ENCODE assay signal across 30 cellular contexts in genomic region chr1:110526189-110526588, GRCh38. TPM values are rescaled to one million over a fixed set of nuclear protein-coding genes. Genes with fewer than 3 reads are reported as not detected.
DNase-seq lines count a peak whose midpoint lies in the region; ATAC-seq, FAIRE-seq and TF ChIP-seq lines count a peak whose summit lies in the region.
"Had no signal": no experiment of that assay in that cellular context is flagged by ENCODE, and none has a peak within 500 bp of the region (broad histone marks: within the 10 kb centered on the region; RNA-seq: fewer than 3 reads in every experiment).

No MANE protein-coding gene starts in this region.

- no peak for FAIRE-seq in GM12878 (lab: Jason Lieb, UNC)
- FAIRE-seq in H1 (lab: Jason Lieb, UNC), result no peak
- FAIRE-seq: A204.1, GM12891, GM19239 had no signal

- H4K20me1 ChIP-seq in GM12878 (ENCODE audit: control insufficient read depth, insufficient read depth), result no peaks in the 10 kb centered on the region
- H4K20me1 ChIP-seq in H1 (replicated peaks in 1 of 2; ENCODE audit: control insufficient read depth in 1 of 2, insufficient read depth in 2 of 2, low read length in 2 of 2), result no peaks in the 10 kb centered on the region

- in situ Hi-C loops in GM12878 (cut with MboI), result no loop called here

- H3K79me1 ChIP-seq in H1 (ENCODE audit: low read depth, low read length), result no peaks in the 10 kb centered on the region

- H3K56ac ChIP-seq in H1 (replicated peaks; ENCODE audit: insufficient read length, low read depth, low read length), result no peak overlapping the region

- no peak for TF ChIP-seq EP300 in Ishikawa (IDR thresholded peaks at IDR 0.05; ENCODE audit: borderline replicate concordance)
- TF ChIP-seq EP300 in GM12878 (IDR thresholded peaks at IDR 0.05; ENCODE audit: borderline replicate concordance in 1 of 2, control insufficient read depth in 1 of 2, low read depth in 2 of 2, low read length in 2 of 2), result no peak
- no peak for TF ChIP-seq EP300 in H1 (IDR thresholded peaks at IDR 0.05; ENCODE audit: borderline replicate concordance in 1 of 2, low read depth in 2 of 2, low read length in 2 of 2)

- DNase-seq in GM12878 (ENCODE audit: low read depth, low spot score) (no peak), H1 (ENCODE audit: low read depth in 1 of 2, low spot score in 2 of 2) (no peak), NCI-H1105 treated with DMSO at 0.1 percent for 48 hours (lab: John Stamatoyannopoulos, UW) (no peak), NCI-H2029 treated with DMSO at 0.1 percent for 48 hours (lab: John Stamatoyannopoulos, UW) (no peak)
- DNase-seq: 8988T; ACHN; BE2C; C1 segment of cervical spinal cord; CD4-positive, alpha-beta memory T cell; CD4-positive, CD25-positive, alpha-beta regulatory T cell; CD8-positive, alpha-beta memory T cell; COR-L47; DMS 273 treated with DMSO at 0.1 percent for 48 hours; DMS153; DMS53; DMS79; DND-41; EL; GDM1 had no signal

- no peak overlapping the region for H2BK120ac ChIP-seq in H1 (replicated peaks; ENCODE audit: low read depth, low read length)

- H3K23me2 ChIP-seq in H1 (ENCODE audit: low read depth, low read length), result no peaks in the 10 kb centered on the region

- H2BK20ac ChIP-seq in H1 (ENCODE audit: low read length), result no peak overlapping the region

- intact Hi-C loops in GM12878 (cut with micrococcal nuclease; ENCODE audit: unreplicated experiment), result no loop called here

- H3K4me3 ChIP-seq in GM12878 (no peak overlapping the region), H1 (ENCODE audit: extremely low read depth in 1 of 4, insufficient read depth in 2 of 4, low read depth in 3 of 4, low read length in 4 of 4) (no peak overlapping the region)
- H3K4me3 ChIP-seq: BLaER1 had no signal

- H3K9me3 ChIP-seq in GM12878 (replicated peaks; ENCODE audit: control insufficient read depth, insufficient read depth, low read length) (no peaks in the 10 kb centered on the region), H1 (ENCODE audit: insufficient read depth in 2 of 2, low read depth in 1 of 2, low read length in 1 of 2) (no peaks in the 10 kb centered on the region)
- H3K9me3 ChIP-seq: BE2C, BLaER1 had no signal

- TF ChIP-seq POLR2A in GM12878 (IDR thresholded peaks at IDR 0.05; ENCODE audit: low read depth, low read length), result no peak
- TF ChIP-seq POLR2A in H1 (IDR thresholded peaks at IDR 0.05; ENCODE audit: control extremely low read depth in 1 of 2, low read depth in 2 of 2, low read length in 2 of 2), result no peak

- H3K9ac ChIP-seq in GM12878 (ENCODE audit: control insufficient read depth, insufficient read depth, low read length) (no peak overlapping the region), H1 (replicated peaks in 1 of 4; ENCODE audit: extremely low read depth in 1 of 4, low read depth in 3 of 4, low read length in 3 of 4) (no peak overlapping the region)
- H3K9ac ChIP-seq: BLaER1 had no signal

- WGBS in GM12878 (ENCODE audit: insufficient coverage, insufficient replicate concordance, low lambda C conversion rate, missing lambda C conversion rate), result 40% methylated on average over 7 of the region's 7 CpGs
- WGBS in H1 (ENCODE audit: extremely low coverage in 1 of 2, insufficient coverage in 1 of 2, insufficient read length in 1 of 2, insufficient replicate concordance in 2 of 2, low coverage in 1 of 2, low lambda C conversion rate in 2 of 2, missing lambda C conversion rate in 1 of 2), 2 experiments, result 83% methylated on average over 7 of the region's 7 CpGs; no CpG with 5 or more reads in 1 of the 2 experiments

- no peak overlapping the region for H4K91ac ChIP-seq in H1 (replicated peaks; ENCODE audit: insufficient read length, low read length)

- POLR2A ChIA-PET in GM12878 (lab: Charles Lee) (no interaction called here), H1 (lab: Charles Lee; ENCODE audit: partially characterized antibody) (no interaction called here)

- H2AFZ ChIP-seq in GM12878 (ENCODE audit: control insufficient read depth, low read depth, low read length) (no peak overlapping the region), H1 (ENCODE audit: low read length) (no peak overlapping the region)

- H4K5ac ChIP-seq in H1 (ENCODE audit: insufficient read length, low read depth, low read length), result no peak overlapping the region

- H3K18ac ChIP-seq in H1 (ENCODE audit: extremely low read depth, low read length), result no peak overlapping the region

- H3K36me3 ChIP-seq in GM12878 (ENCODE audit: control insufficient read depth in 2 of 2, insufficient read depth in 2 of 2, low read length in 1 of 2) (no peaks in the 10 kb centered on the region), H1 (ENCODE audit: control insufficient read depth in 2 of 4, insufficient read depth in 4 of 4, low read length in 3 of 4) (no peaks in the 10 kb centered on the region)
- H3K36me3 ChIP-seq: BE2C, BLaER1 had no signal

- no peak overlapping the region for H2BK12ac ChIP-seq in H1 (ENCODE audit: low read depth, low read length)

- TF ChIP-seq CTCF in GM12878 (IDR thresholded peaks at IDR 0.05 in 2 of 3, conservative IDR thresholded peaks at IDR 0.05 in 1 of 3; ENCODE audit: control insufficient read depth in 2 of 3, extremely low read depth in 1 of 3, insufficient read depth in 1 of 3, low read depth in 3 of 3, low read length in 3 of 3) (no peak), H1 (IDR thresholded peaks at IDR 0.05; ENCODE audit: control extremely low read depth in 1 of 3, insufficient read depth in 1 of 3, low read depth in 1 of 3, low read length in 3 of 3) (no peak)

- H3K27me3 ChIP-seq in GM12878 (replicated peaks in 1 of 2; ENCODE audit: control insufficient read depth in 2 of 2, insufficient read depth in 2 of 2, low read length in 1 of 2) (peaks cover 0 to 3% of the 10 kb centered on the region in 2 experiments; a peak in 3 of 4 replicates), H1 (replicated peaks in 1 of 4; ENCODE audit: control insufficient read depth in 3 of 4, extremely low read depth in 1 of 4, insufficient read depth in 3 of 4, low read length in 3 of 4) (peaks cover 0 to 6% (median 0%) of the 10 kb centered on the region in 4 experiments; a peak in 3 of 7 replicates)
- H3K27me3 ChIP-seq: BLaER1 had no signal

- RAD21 ChIA-PET in GM12878 (lab: Charles Lee; ENCODE audit: unreplicated experiment), result interaction anchor here (1.2 kb wide), 1 partner anchor 83 kb away, joined by 3 read pairs; no protein-coding TSS in a partner anchor

- H3K4me2 ChIP-seq in GM12878 (ENCODE audit: control insufficient read depth, insufficient read depth) (no peak overlapping the region), H1 (ENCODE audit: insufficient read depth in 1 of 2, low read depth in 2 of 2, low read length in 2 of 2) (no peak overlapping the region)
- H3K4me2 ChIP-seq: BLaER1 had no signal

- TF ChIP-seq RAD21 in Ishikawa (IDR thresholded peaks at IDR 0.05; ENCODE audit: low read depth), result no peak
- no peak for TF ChIP-seq RAD21 in GM12878 (IDR thresholded peaks at IDR 0.05; ENCODE audit: insufficient read depth, low read depth, low read length)
- no peak for TF ChIP-seq RAD21 in H1 (IDR thresholded peaks at IDR 0.05 in 1 of 2, conservative IDR thresholded peaks at IDR 0.05 in 1 of 2; ENCODE audit: low read depth in 2 of 2, low read length in 2 of 2)

- no peak overlapping the region for H2BK15ac ChIP-seq in H1 (ENCODE audit: low read length)

- 0 out of 2 replicates have a peak overlapping the region, but pooled peaks have one; percentile 56 for H2AK5ac ChIP-seq in H1 (ENCODE audit: low read depth, low read length)

- no TSS peak for BruUV-seq in GM12878 (replicated peaks; lab: Mats Ljungman, UMichigan)

- ATAC-seq in GM12878, result no peak
- ATAC-seq in HG03460 (IDR thresholded peaks at IDR 0.05; ENCODE audit: unreplicated experiment), result no peak

- no peak overlapping the region for H3K27ac ChIP-seq in GM12878 (ENCODE audit: control insufficient read depth, insufficient read depth)
- no peak overlapping the region for H3K27ac ChIP-seq in H1 (ENCODE audit: low read depth, low read length)
- H3K27ac ChIP-seq: BLaER1 had no signal

- no peak overlapping the region for H3K4ac ChIP-seq in H1 (replicated peaks; ENCODE audit: insufficient read length, low read depth, low read length)

- no peak overlapping the region for H3K23ac ChIP-seq in H1 (ENCODE audit: insufficient read length)

- H3K14ac ChIP-seq in H1 (ENCODE audit: insufficient read length), result no peak overlapping the region

- no peak overlapping the region for H4K8ac ChIP-seq in H1 (ENCODE audit: extremely low read depth, insufficient read depth, low read length)

- CTCF ChIA-PET in GM12878 (lab: Yijun Ruan, JAX) (interaction anchor here (1.0 kb wide), 2 partner anchors 95 to 97 kb away, joined by 4 to 6 read pairs; no protein-coding TSS in a partner anchor), H1 (lab: Charles Lee; ENCODE audit: partially characterized antibody) (interaction anchor here (0.5 to 25.0 kb wide), 17 partner anchors 13 to 256 kb away, joined by 3 to 302 read pairs (median 12); partner anchors contain the start of gene KCNA2)

- SMC1A ChIA-PET in GM12878 (lab: Charles Lee; ENCODE audit: uncharacterized antibody, unreplicated experiment), result interaction anchor here (0.8 to 1.5 kb wide), 4 partner anchors 85 to 280 kb away, joined by 4 to 5 read pairs (median 4); no protein-coding TSS in a partner anchor

- no peaks in the 10 kb centered on the region for H3K4me1 ChIP-seq in GM12878 (ENCODE audit: control insufficient read depth, insufficient read depth, low read length)
- peaks cover 0 to 3% (median 0%) of the 10 kb centered on the region in 4 experiments; a peak in 1 of 7 replicates for H3K4me1 ChIP-seq in H1 (replicated peaks in 1 of 4; ENCODE audit: control insufficient read depth in 3 of 4, insufficient read depth in 4 of 4, low read length in 3 of 4)
- H3K4me1 ChIP-seq: BE2C had no signal

- H3K79me2 ChIP-seq in GM12878 (ENCODE audit: control insufficient read depth, insufficient read depth, low read length), result no peaks in the 10 kb centered on the region
- H3K79me2 ChIP-seq in H1 (ENCODE audit: control insufficient read depth in 1 of 2, insufficient read depth in 2 of 2, low read length in 2 of 2), result no peaks in the 10 kb centered on the region

- no peak overlapping the region for H2BK5ac ChIP-seq in H1 (ENCODE audit: low read depth, low read length)

RNA-seq across cellular contexts. Expression of gene KCNA10, which starts 7.2 kb away (rescaled TPM):
- not detected in 2 replicates for total RNA-seq in GM12878 (2013; cell fraction: nucleolus; rRNA removed)
- not detected in 2 replicates for total RNA-seq in GM12878 (2014; rRNA removed)
- not detected in 2 replicates for total RNA-seq in GM12878 (2014; rRNA removed; fragmentation: Illumina TruSeq; extraction: Trizol)
- total RNA-seq in GM12878 (2021), result not detected in 2 replicates
- polyA plus RNA-seq in GM12878 (2011; ENCODE audit: low read depth), result not detected
- not detected in 2 replicates for polyA plus RNA-seq in GM12878 (2011; rRNA removed)
- polyA plus RNA-seq in GM12878 (2011; cell fraction: cytosol; rRNA removed), result not detected in 2 replicates
- polyA plus RNA-seq in GM12878 (2011; cell fraction: nucleus; rRNA removed), result not detected in 2 replicates
- not detected in 2 replicates for polyA plus RNA-seq in GM12878 (2012)
- polyA plus RNA-seq in GM12878 (2014; fragmentation: Illumina TruSeq; extraction: Trizol), result not detected in 2 replicates
- polyA plus RNA-seq in GM12878 (2014; fragmentation: Nextera tagmentation; extraction: Ambion mirVana), result not detected
- not detected in 2 replicates for polyA plus RNA-seq in GM12878 (2014; rRNA removed)
- not detected for polyA plus RNA-seq in GM12878 (2016; fragmentation: Nextera tagmentation; extraction: Ambion mirVana)
- not detected in 2 replicates for polyA minus RNA-seq in GM12878 (2011; rRNA and poly(A)+ RNA removed)
- not detected in 2 replicates for polyA minus RNA-seq in GM12878 (2011; cell fraction: cytosol; rRNA and poly(A)+ RNA removed)
- not detected in 2 replicates for polyA minus RNA-seq in GM12878 (2011; cell fraction: nucleus; rRNA and poly(A)+ RNA removed)
- total RNA-seq in H1 (2021; fragmentation: NEBNext Ultra II Directional; extraction: Animal tissue kit (Norgen Biotek cat#: 25700)), result not detected in 2 replicates
- polyA plus RNA-seq in H1 (2011; rRNA removed), result not detected in 2 replicates
- polyA plus RNA-seq in H1 (2011; cell fraction: cytosol; rRNA removed), result not detected
- polyA plus RNA-seq in H1 (2011; cell fraction: nucleus; rRNA removed), result not detected
- not detected in 4 replicates for polyA plus RNA-seq in H1 (2012, experiment 1 of 2)
- polyA plus RNA-seq in H1 (2012, experiment 2 of 2), result not detected
- polyA plus RNA-seq in H1 (2013, experiment 1 of 2), result not detected
- polyA plus RNA-seq in H1 (2013, experiment 2 of 2), result not detected
- not detected in 2 replicates for polyA minus RNA-seq in H1 (2011; rRNA and poly(A)+ RNA removed)
- polyA minus RNA-seq in H1 (2011; cell fraction: cytosol; rRNA and poly(A)+ RNA removed), result not detected
- polyA minus RNA-seq in H1 (2011; cell fraction: nucleus; rRNA and poly(A)+ RNA removed), result not detected
- total RNA-seq: A673; CD4-positive, alpha-beta memory T cell; CD4-positive, CD25-positive, alpha-beta regulatory T cell; CD8-positive, alpha-beta memory T cell; Daoy; G401 had no signal
- polyA plus RNA-seq: AG04450; CD14-positive monocyte; CD4-positive, alpha-beta memory T cell; CD4-positive, CD25-positive, alpha-beta regulatory T cell; CD8-positive, alpha-beta memory T cell had no signal
